ENCODE assay signal across 15 cellular contexts in genomic region chr2:134944975-134945374, GRCh38. TPM values are rescaled to one million over a fixed set of nuclear protein-coding genes. Genes with fewer than 3 reads are reported as not detected.
DNase-seq lines count a peak whose midpoint lies in the region; ATAC-seq and TF ChIP-seq lines count a peak whose summit lies in the region.
"Had no signal": no experiment of that assay in that cellular context is flagged by ENCODE, and none has a peak within 500 bp of the region (broad histone marks: within the 10 kb centered on the region; RNA-seq: fewer than 3 reads in every experiment).

No MANE protein-coding gene starts in this region.

- H3K4me3 Mint-ChIP-seq in activated naive CD4-positive, alpha-beta T cell treated with anti-CD3 and anti-CD28 coated beads for 36 hours = no peak overlapping the region
- H3K4me3 Mint-ChIP-seq in CD8-positive, alpha-beta T cell = no peak overlapping the region
- no peak overlapping the region for H3K4me3 Mint-ChIP-seq in activated CD8-positive, alpha-beta T cell treated with anti-CD3 and anti-CD28 coated beads, Interleukin-2, amount 10 ng/mL, durations not matched to agents 7 days and 5 days
- H3K4me3 Mint-ChIP-seq: CD4-positive, alpha-beta memory T cell; HFFc6 had no signal

- intact Hi-C loops in activated naive CD4-positive, alpha-beta T cell treated with anti-CD3 and anti-CD28 coated beads for 36 hours (cut with micrococcal nuclease) = no loop called here
- intact Hi-C loops in CD8-positive, alpha-beta T cell (cut with DNase I, micrococcal nuclease) = no loop called here

- H3K9ac ChIP-seq in mesendoderm (ENCODE audit: low read length) = no peak overlapping the region
- H3K9ac ChIP-seq: GM23248 had no signal

- CTCF ChIA-PET in activated naive CD4-positive, alpha-beta T cell treated with anti-CD3 and anti-CD28 coated beads for 36 hours (lab: Charles Lee) = interaction anchor here (0.6 kb wide), 1 partner anchor 12 kb away, joined by 3 read pairs; no protein-coding TSS in a partner anchor
- CTCF ChIA-PET in CD8-positive, alpha-beta T cell (lab: Charles Lee) = interaction anchor here (0.8 kb wide), 1 partner anchor 120 kb away, joined by 3 read pairs; no protein-coding TSS in a partner anchor
- CTCF ChIA-PET in activated CD8-positive, alpha-beta T cell treated with anti-CD3 and anti-CD28 coated beads, Interleukin-2, amount 10 ng/mL, durations not matched to agents 7 days and 5 days (lab: Charles Lee) = no interaction called here

- H3K36me3 Mint-ChIP-seq in activated naive CD4-positive, alpha-beta T cell treated with anti-CD3 and anti-CD28 coated beads for 36 hours (ENCODE audit: low read depth) = peaks cover 34% of the 10 kb centered on the region
- peaks cover 71% of the 10 kb centered on the region for H3K36me3 Mint-ChIP-seq in CD8-positive, alpha-beta T cell
- peaks cover 58% of the 10 kb centered on the region for H3K36me3 Mint-ChIP-seq in activated CD8-positive, alpha-beta T cell treated with anti-CD3 and anti-CD28 coated beads, Interleukin-2, amount 10 ng/mL, durations not matched to agents 7 days and 5 days (ENCODE audit: low read depth)

- peaks cover 7% of the 10 kb centered on the region for H3K4me1 ChIP-seq in CD8-positive, alpha-beta T cell (ENCODE audit: insufficient read depth, low read length)
- no peaks in the 10 kb centered on the region for H3K4me1 ChIP-seq in mesendoderm (ENCODE audit: control insufficient read depth, low read depth, low read length)

- no peak for TF ChIP-seq CTCF in CD8-positive, alpha-beta T cell (IDR thresholded peaks at IDR 0.05)
- TF ChIP-seq CTCF in foreskin fibroblast (IDR thresholded peaks at IDR 0.05; ENCODE audit: low read depth, low read length) = no peak

- no peak overlapping the region for H2BK15ac ChIP-seq in mesendoderm (replicated peaks; ENCODE audit: low read depth)

- peaks cover 38% of the 10 kb centered on the region for H3K4me1 Mint-ChIP-seq in activated naive CD4-positive, alpha-beta T cell treated with anti-CD3 and anti-CD28 coated beads for 36 hours (ENCODE audit: low read depth)
- peaks cover 40% of the 10 kb centered on the region for H3K4me1 Mint-ChIP-seq in CD8-positive, alpha-beta T cell (ENCODE audit: low read depth)
- H3K4me1 Mint-ChIP-seq in activated CD8-positive, alpha-beta T cell treated with anti-CD3 and anti-CD28 coated beads, Interleukin-2, amount 10 ng/mL, durations not matched to agents 7 days and 5 days (ENCODE audit: low read depth) = peaks cover 17% of the 10 kb centered on the region

- no peak overlapping the region for H3K4ac ChIP-seq in mesendoderm (ENCODE audit: low read depth, low read length)

- no peaks in the 10 kb centered on the region for H3K79me2 ChIP-seq in mesendoderm (ENCODE audit: control insufficient read depth, insufficient read depth, low read length)

- H4K8ac ChIP-seq in mesendoderm (ENCODE audit: low read depth, low read length) = no peak overlapping the region

- no peak overlapping the region for H4K5ac ChIP-seq in mesendoderm (ENCODE audit: low read length)

- H3K79me1 ChIP-seq in mesendoderm (ENCODE audit: low read length) = peaks cover 5% of the 10 kb centered on the region

- no peak for ATAC-seq in CD8-positive, alpha-beta T cell
- no peak for ATAC-seq in activated CD8-positive, alpha-beta T cell treated with anti-CD3 and anti-CD28 coated beads, Interleukin-2, amount 10 ng/mL, durations not matched to agents 7 days and 5 days
- no peak for ATAC-seq in HG03354 (IDR thresholded peaks at IDR 0.05; ENCODE audit: poor library complexity, severe bottlenecking, unreplicated experiment)

- no peaks in the 10 kb centered on the region for H3K9me3 Mint-ChIP-seq in activated naive CD4-positive, alpha-beta T cell treated with anti-CD3 and anti-CD28 coated beads for 36 hours
- H3K9me3 Mint-ChIP-seq in CD8-positive, alpha-beta T cell = no peaks in the 10 kb centered on the region
- H3K9me3 Mint-ChIP-seq in activated CD8-positive, alpha-beta T cell treated with anti-CD3 and anti-CD28 coated beads, Interleukin-2, amount 10 ng/mL, durations not matched to agents 7 days and 5 days (ENCODE audit: insufficient read depth) = no peaks in the 10 kb centered on the region
- H3K9me3 Mint-ChIP-seq: CD4-positive, alpha-beta memory T cell; HFFc6 had no signal

- H2BK5ac ChIP-seq in mesendoderm (ENCODE audit: low read length) = no peak overlapping the region

- H3K36me3 ChIP-seq in CD8-positive, alpha-beta T cell (ENCODE audit: insufficient read depth, low read length) = peaks cover 22% of the 10 kb centered on the region
- no peaks in the 10 kb centered on the region for H3K36me3 ChIP-seq in mesendoderm (ENCODE audit: control insufficient read depth, insufficient read depth, low read length)

- H3K23ac ChIP-seq in mesendoderm (ENCODE audit: low read length) = no peak overlapping the region

- WGBS in mesendoderm (ENCODE audit: extremely low coverage, insufficient coverage, low lambda C conversion rate) = no CpG with 5 or more reads among the region's 1 CpG

- H3K27me3 Mint-ChIP-seq in activated naive CD4-positive, alpha-beta T cell treated with anti-CD3 and anti-CD28 coated beads for 36 hours (ENCODE audit: low read depth) = no peaks in the 10 kb centered on the region
- H3K27me3 Mint-ChIP-seq in CD8-positive, alpha-beta T cell (ENCODE audit: low read depth) = no peaks in the 10 kb centered on the region
- no peaks in the 10 kb centered on the region for H3K27me3 Mint-ChIP-seq in activated CD8-positive, alpha-beta T cell treated with anti-CD3 and anti-CD28 coated beads, Interleukin-2, amount 10 ng/mL, durations not matched to agents 7 days and 5 days (ENCODE audit: low read depth)
- H3K27me3 Mint-ChIP-seq: CD4-positive, alpha-beta memory T cell had no signal

- no peaks in the 10 kb centered on the region for H3K9me3 ChIP-seq in CD8-positive, alpha-beta T cell (ENCODE audit: low read length)

- no peak overlapping the region for H3K4me2 ChIP-seq in mesendoderm (ENCODE audit: low read length)

- POLR2A ChIA-PET in CD8-positive, alpha-beta T cell (lab: Charles Lee) = interaction anchor here (0.7 kb wide), 1 partner anchor 499 kb away, joined by 3 read pairs; no protein-coding TSS in a partner anchor
- POLR2A ChIA-PET in activated CD8-positive, alpha-beta T cell treated with anti-CD3 and anti-CD28 coated beads, Interleukin-2, amount 10 ng/mL, durations not matched to agents 7 days and 5 days (lab: Charles Lee) = no interaction called here

- H3K56ac ChIP-seq in mesendoderm (ENCODE audit: low read length) = no peak overlapping the region

- H3K18ac ChIP-seq in mesendoderm (ENCODE audit: low read length) = no peak overlapping the region

- no peak overlapping the region for H3K4me3 ChIP-seq in CD8-positive, alpha-beta T cell (ENCODE audit: low read depth, low read length)
- H3K4me3 ChIP-seq in mesendoderm (ENCODE audit: low read length) (no peak overlapping the region), foreskin fibroblast (ENCODE audit: low read depth in 1 of 2, low read length in 2 of 2) (no peak overlapping the region)
- H3K4me3 ChIP-seq: GM23248 had no signal

- no peak overlapping the region for H2BK120ac ChIP-seq in mesendoderm (ENCODE audit: low read depth, low read length)

- H2AK5ac ChIP-seq in mesendoderm (ENCODE audit: low read length) = no peak overlapping the region

- H3K27me3 ChIP-seq in CD8-positive, alpha-beta T cell (ENCODE audit: insufficient read depth, low read length) = no peaks in the 10 kb centered on the region
- no peaks in the 10 kb centered on the region for H3K27me3 ChIP-seq in mesendoderm (ENCODE audit: insufficient read depth, low read length, poor library complexity)

- H3K27ac Mint-ChIP-seq in activated naive CD4-positive, alpha-beta T cell treated with anti-CD3 and anti-CD28 coated beads for 36 hours = peak overlapping the region; percentile 1
- H3K27ac Mint-ChIP-seq in CD8-positive, alpha-beta T cell = peak overlapping the region; percentile 55
- peak overlapping the region; percentile 6 for H3K27ac Mint-ChIP-seq in activated CD8-positive, alpha-beta T cell treated with anti-CD3 and anti-CD28 coated beads, Interleukin-2, amount 10 ng/mL, durations not matched to agents 7 days and 5 days
- H3K27ac Mint-ChIP-seq: HFFc6 had no signal

- H3K27ac ChIP-seq in CD8-positive, alpha-beta T cell (ENCODE audit: low read depth, low read length) = no peak overlapping the region
- no peak overlapping the region for H3K27ac ChIP-seq in mesendoderm (ENCODE audit: low read depth, low read length)
- H3K27ac ChIP-seq: GM23248 had no signal

- DNase-seq in activated naive CD4-positive, alpha-beta T cell treated with anti-CD3 and anti-CD28 coated beads for 36 hours = no peak
- DNase-seq in activated naive CD4-positive, alpha-beta T cell treated with Interleukin-2 at 50 U/mL for 16 hours = no peak
- DNase-seq in CD8-positive, alpha-beta T cell = no peak
- DNase-seq in activated CD8-positive, alpha-beta T cell treated with anti-CD3 and anti-CD28 coated beads, Interleukin-2, amount 10 ng/mL, durations not matched to agents 7 days and 5 days = no peak
- DNase-seq in mesendoderm (peak; percentile 11), foreskin fibroblast (no peak), cerebellar cortex (ENCODE audit: low spot score) (no peak)
- DNase-seq: CD4-positive, alpha-beta memory T cell; GM23248; HFFc6; KBM-7; NCI-H1092; NCI-H2227 treated with DMSO at 0.1 percent for 48 hours; NCI-H526 had no signal

RNA-seq across cellular contexts. Expression of gene CCNT2, which starts 26.4 kb away (rescaled TPM):
- total RNA-seq in activated naive CD4-positive, alpha-beta T cell treated with anti-CD3 and anti-CD28 coated beads for 36 hours = 10 to 100 TPM; 31.9 to 33.2 TPM
- total RNA-seq in CD8-positive, alpha-beta T cell = 10 to 100 TPM; 67.0 to 71.9 TPM
- 10 to 100 TPM; 37.7 to 38.0 TPM for total RNA-seq in activated CD8-positive, alpha-beta T cell treated with anti-CD3 and anti-CD28 coated beads, Interleukin-2, amount 10 ng/mL, durations not matched to agents 7 days and 5 days
- polyA plus RNA-seq in mesendoderm (2013, experiment 1 of 2) = 25.4 TPM
- polyA plus RNA-seq in mesendoderm (2013, experiment 2 of 2) = 25.1 TPM

Comparison
In these comparisons a context has a peak if more than half of its experiments do, and no peak if none do; other contexts are left out.
1. H3K27ac Mint-ChIP-seq: peak in every context shown above with its lines; median percentile 55 in CD8-positive, alpha-beta T cell; 6 in activated CD8-positive, alpha-beta T cell treated with anti-CD3 and anti-CD28 coated beads, Interleukin-2, amount 10 ng/mL, durations not matched to agents 7 days and 5 days; 1 in activated naive CD4-positive, alpha-beta T cell treated with anti-CD3 and anti-CD28 coated beads for 36 hours.